16 cellular contexts compared by ENCODE assay signal in the genomic region with DNA sequence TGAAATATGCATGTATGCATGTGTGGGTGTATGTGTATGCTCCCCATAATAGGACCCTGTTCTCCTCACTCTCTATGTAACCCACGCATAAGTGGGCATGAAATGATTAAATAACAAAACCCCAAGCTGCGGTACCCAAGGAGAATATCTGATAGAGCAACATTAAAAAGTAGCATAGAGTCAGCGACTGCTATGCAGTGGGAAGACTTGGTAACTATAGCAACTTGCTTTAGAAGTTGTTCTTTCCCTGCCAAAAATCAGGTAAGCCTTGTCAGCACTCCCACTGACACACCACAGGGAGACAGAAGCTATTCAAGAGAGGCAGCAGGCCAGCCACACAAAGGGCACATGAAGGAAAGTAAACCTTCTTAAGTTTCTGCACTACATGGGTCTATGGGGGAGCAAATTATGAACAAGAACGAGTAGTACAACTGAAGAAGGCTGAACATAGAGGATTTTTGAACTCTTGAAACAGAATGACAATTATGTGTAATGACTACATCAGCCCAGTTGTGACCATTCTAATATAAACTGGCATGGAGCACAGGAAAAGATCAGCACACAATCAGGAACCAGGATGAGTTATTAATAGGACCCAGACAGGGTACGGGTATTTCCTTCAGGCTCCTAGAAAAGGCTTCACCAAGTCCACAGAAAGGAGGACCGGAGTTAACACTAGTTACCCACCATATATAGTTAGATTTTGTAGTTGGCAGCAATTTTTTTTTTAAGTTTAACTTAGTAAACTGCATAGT.
DNase-seq lines count a peak whose midpoint lies in the region; ATAC-seq lines count a peak whose summit lies in the region.
"Had no signal": no experiment of that assay in that cellular context is flagged by ENCODE, and none has a peak within 500 bp of the region (broad histone marks: within the 10 kb centered on the region; RNA-seq: fewer than 3 reads in every experiment).

No MANE protein-coding gene starts in this region.

- POLR2A ChIA-PET in activated CD4-positive, alpha-beta T cell treated with anti-CD3 and anti-CD28 coated beads for 36 hours (lab: Charles Lee), result no interaction called here

- peak overlapping the region; percentile 80 for H3K27ac ChIP-seq in caudate nucleus (ENCODE audit: low read depth, low read length)
- H3K27ac ChIP-seq: foreskin keratinocyte had no signal

- H3K27me3 Mint-ChIP-seq in activated CD4-positive, alpha-beta T cell treated with anti-CD3 and anti-CD28 coated beads for 36 hours, result peaks cover 19% of the 10 kb centered on the region

- no peaks in the 10 kb centered on the region for H3K9me3 Mint-ChIP-seq in activated CD4-positive, alpha-beta T cell treated with anti-CD3 and anti-CD28 coated beads for 36 hours (ENCODE audit: low read depth)
- H3K9me3 Mint-ChIP-seq: activated T-helper 1 cell treated with anti-CD3 and anti-CD28 coated beads, Interleukin-12 subunit alpha, Interleukin-12 subunit beta, Interleukin-2, Interleukin-4 antibody, amounts not matched to agents 30 ng/mL and 10 ng/mL and 1 ng/mL, durations not matched to agents 14 hours and 24 hours and 36 hours had no signal

- H3K4me3 Mint-ChIP-seq in activated CD4-positive, alpha-beta T cell treated with anti-CD3 and anti-CD28 coated beads for 36 hours, result no peak overlapping the region
- H3K4me3 Mint-ChIP-seq: activated T-helper 1 cell treated with anti-CD3 and anti-CD28 coated beads, Interleukin-12 subunit alpha, Interleukin-12 subunit beta, Interleukin-2, Interleukin-4 antibody, amounts not matched to agents 30 ng/mL and 10 ng/mL and 1 ng/mL, durations not matched to agents 14 hours and 24 hours and 36 hours had no signal

- H3K36me3 Mint-ChIP-seq in activated CD4-positive, alpha-beta T cell treated with anti-CD3 and anti-CD28 coated beads for 36 hours (ENCODE audit: low read depth), result no peaks in the 10 kb centered on the region

- no peaks in the 10 kb centered on the region for H3K4me1 Mint-ChIP-seq in activated CD4-positive, alpha-beta T cell treated with anti-CD3 and anti-CD28 coated beads for 36 hours

- CTCF ChIA-PET in activated CD4-positive, alpha-beta T cell treated with anti-CD3 and anti-CD28 coated beads for 36 hours (lab: Charles Lee), result interaction anchor here (2.7 kb wide), 1 partner anchor 28 kb away, joined by 16 read pairs; no protein-coding TSS in a partner anchor

- intact Hi-C loops in activated CD4-positive, alpha-beta T cell treated with anti-CD3 and anti-CD28 coated beads for 36 hours (cut with DNase I, micrococcal nuclease), result no loop called here

- DNase-seq in Ammon's horn (ENCODE audit: low spot score) (peak; percentile 19), DMS79 treated with DMSO at 0.1 percent for 48 hours (lab: John Stamatoyannopoulos, UW) (peak; percentile 32), caudate nucleus (lab: John Stamatoyannopoulos, UW) (peak in 27 of 61 donors; percentile 13 to 95 (median 51)), iPS-NIHi11 (ENCODE audit: low spot score) (peak; percentile 25), T-helper 9 cell (no peak)
- no peak for DNase-seq in stimulated activated CD4-positive, alpha-beta T cell treated with anti-CD3 and anti-CD28 coated beads, Interleukin-12 subunit alpha, Interleukin-12 subunit beta, amount 100 ng/mL, for 4 hours
- no peak for DNase-seq in activated CD4-positive, alpha-beta T cell treated with anti-CD3 and anti-CD28 coated beads for 36 hours
- DNase-seq: activated CD4-positive, alpha-beta T cell treated with anti-CD3 and anti-CD28 coated beads for 4 hours; activated naive CD4-positive, alpha-beta T cell treated with anti-CD3 and anti-CD28 coated beads, Interleukin-2, amount 50 U/mL, for 16 hours; foreskin keratinocyte; NCI-H1436; NCI-H510A treated with DMSO at 0.1 percent for 48 hours; T-helper 2 cell; trophoblast cell had no signal

- no peak for ATAC-seq in HG02610 (IDR thresholded peaks at IDR 0.05; ENCODE audit: unreplicated experiment)
- ATAC-seq in activated CD4-positive, alpha-beta T cell treated with anti-CD3 and anti-CD28 coated beads for 36 hours, result no peak
- ATAC-seq: foreskin keratinocyte had no signal

- H3K27ac Mint-ChIP-seq in activated CD4-positive, alpha-beta T cell treated with anti-CD3 and anti-CD28 coated beads for 36 hours, result no peak overlapping the region
- H3K27ac Mint-ChIP-seq: activated T-helper 1 cell treated with anti-CD3 and anti-CD28 coated beads, Interleukin-12 subunit alpha, Interleukin-12 subunit beta, Interleukin-2, Interleukin-4 antibody, amounts not matched to agents 30 ng/mL and 10 ng/mL and 1 ng/mL, durations not matched to agents 14 hours and 24 hours and 36 hours had no signal

Comparison
In these comparisons a context has a peak if more than half of its experiments do, and no peak if none do; other contexts are left out.
1. DNase-seq: peak in Ammon's horn (single experiment), DMS79 treated with DMSO at 0.1 percent for 48 hours (single experiment) and iPS-NIHi11 (single experiment); none in stimulated activated CD4-positive, alpha-beta T cell treated with anti-CD3 and anti-CD28 coated beads, Interleukin-12 subunit alpha, Interleukin-12 subunit beta, amount 100 ng/mL, for 4 hours (single experiment), T-helper 9 cell (single experiment) and activated CD4-positive, alpha-beta T cell treated with anti-CD3 and anti-CD28 coated beads for 36 hours (single experiment).